Comparison of ENCODE assay signal across 4 cellular contexts in genomic region chr4:183272384-183272783, GRCh38. TPM values are rescaled to one million over a fixed set of nuclear protein-coding genes. Genes with fewer than 3 reads are reported as not detected.
"Had no signal": no experiment of that assay in that cellular context is flagged by ENCODE, and none has a peak within 500 bp of the region (broad histone marks: within the 10 kb centered on the region; RNA-seq: fewer than 3 reads in every experiment).

No MANE protein-coding gene starts in this region.

- DNase-seq: GDM1, GF-D8 had no signal

- ATAC-seq: GM12878 had no signal

- H3K4me3 ChIP-seq: GM12878 had no signal

RNA-seq across cellular contexts. Expression of gene CLDN22, which starts 47.7 kb away (rescaled TPM):
- total RNA-seq: G401, GM12878 had no signal
- polyA plus RNA-seq: GM12878 had no signal

RNA-seq across cellular contexts. Expression of gene CLDN24, which starts 49.8 kb away (rescaled TPM):
- total RNA-seq: G401, GM12878 had no signal
- polyA plus RNA-seq: GM12878 had no signal
